In the genomic region with DNA sequence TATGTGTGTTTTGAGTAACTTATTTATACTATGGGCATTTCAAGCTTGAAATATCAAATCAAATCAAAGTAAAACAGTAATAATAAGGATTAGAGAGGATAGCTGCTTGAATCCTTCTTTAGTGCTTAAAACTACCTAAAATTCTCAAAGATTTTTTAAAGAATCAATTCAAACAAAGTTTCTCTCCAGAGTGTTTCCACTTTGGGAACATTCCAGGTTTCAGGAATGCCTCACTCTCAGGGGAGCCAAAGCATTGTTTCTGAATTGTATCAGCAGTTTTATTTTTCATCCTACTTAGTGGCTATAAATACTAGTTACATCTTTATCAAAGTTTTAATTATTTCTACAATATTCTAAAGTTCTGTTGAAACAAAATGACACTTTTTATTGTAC, we compare ENCODE assay signal across 13 cellular contexts. TPM values are rescaled to one million over a fixed set of nuclear protein-coding genes. Genes with fewer than 3 reads are reported as not detected.
A peak's percentile ranks its signal among the peaks of the same experiment; 100 is the strongest.
DNase-seq lines count a peak whose midpoint lies in the region; ATAC-seq and TF ChIP-seq lines count a peak whose summit lies in the region.
"Had no signal": no experiment of that assay in that cellular context is flagged by ENCODE, and none has a peak within 500 bp of the region (broad histone marks: within the 10 kb centered on the region; RNA-seq: fewer than 3 reads in every experiment).

No MANE protein-coding gene starts in this region.

- no peaks in the 10 kb centered on the region for H3K27me3 ChIP-seq in body of pancreas
- H3K27me3 ChIP-seq in left ventricle myocardium inferior (ENCODE audit: low read depth): no peaks in the 10 kb centered on the region
- no peaks in the 10 kb centered on the region for H3K27me3 ChIP-seq in Karpas-422 (ENCODE audit: low read length)

- H3K9me3 ChIP-seq in body of pancreas: no peaks in the 10 kb centered on the region
- H3K9me3 ChIP-seq in left ventricle myocardium inferior (replicated peaks): no peaks in the 10 kb centered on the region
- H3K9me3 ChIP-seq in Karpas-422 (ENCODE audit: low read length): peaks cover 2% of the 10 kb centered on the region; the same call in 1 of the 2 replicates

- peak; percentile 36 for ATAC-seq in body of pancreas
- ATAC-seq: effector memory CD8-positive, alpha-beta T cell; T-cell had no signal

- H3K9ac ChIP-seq in Karpas-422 (ENCODE audit: low read length): no peak overlapping the region

- H4K20me1 ChIP-seq in Karpas-422 (ENCODE audit: insufficient read depth, low read depth, low read length): no peaks in the 10 kb centered on the region

- no peak overlapping the region for H2AFZ ChIP-seq in Karpas-422 (ENCODE audit: low read length)

- peak; percentile 57 for DNase-seq in AG10803 (ENCODE audit: low read depth)
- DNase-seq in body of pancreas: no peak
- no peak for DNase-seq in left ventricle myocardium inferior
- peak; percentile 10 for DNase-seq in retina
- DNase-seq in activated CD8-positive, alpha-beta memory T cell treated with anti-CD3 and anti-CD28 coated beads, Interleukin-2, amount 50 U/mL, for 48 hours: no peak
- no peak for DNase-seq in NCI-H2171 treated with DMSO at 0.1 percent for 48 hours (lab: John Stamatoyannopoulos, UW)
- no peak for DNase-seq in Karpas-422
- no peak for DNase-seq in T-helper 9 cell
- DNase-seq: CD4-positive, alpha-beta T cell; effector memory CD8-positive, alpha-beta T cell; naive B cell; NCI-H2107; T-cell had no signal

- intact Hi-C loops in body of pancreas (cut with DNase I): no loop called here
- intact Hi-C loops in left ventricle myocardium inferior (cut with micrococcal nuclease): no loop called here

- H3K4me2 ChIP-seq in Karpas-422 (ENCODE audit: low read depth, low read length, poor library complexity, severe bottlenecking): no peak overlapping the region

- TF ChIP-seq CTCF in AG10803 (conservative IDR thresholded peaks at IDR 0.05; ENCODE audit: low read length): no peak
- TF ChIP-seq CTCF in body of pancreas (IDR thresholded peaks at IDR 0.05): no peak
- no peak for TF ChIP-seq CTCF in left ventricle myocardium inferior (IDR thresholded peaks at IDR 0.05; ENCODE audit: borderline replicate concordance)

- H3K36me3 ChIP-seq in body of pancreas (replicated peaks in 1 of 2; ENCODE audit: insufficient read depth in 1 of 2, low read depth in 2 of 2) (no peaks in the 10 kb centered on the region), left ventricle myocardium inferior (no peaks in the 10 kb centered on the region), Karpas-422 (ENCODE audit: insufficient read depth, low read length) (no peaks in the 10 kb centered on the region)

- no peak for TF ChIP-seq POLR2A in body of pancreas (IDR thresholded peaks at IDR 0.05)

- H3K4me3 ChIP-seq in AG10803 (ENCODE audit: low read length) (peak overlapping the region; percentile 59), body of pancreas (peak overlapping the region in 1 of 2 donors; percentile 14), left ventricle myocardium inferior (peak overlapping the region; percentile 73), Karpas-422 (ENCODE audit: low read length) (no peak overlapping the region)

- peaks cover 10% of the 10 kb centered on the region for H3K4me1 ChIP-seq in body of pancreas
- peaks cover 58% of the 10 kb centered on the region for H3K4me1 ChIP-seq in left ventricle myocardium inferior
- H3K4me1 ChIP-seq in Karpas-422 (ENCODE audit: low read length): no peaks in the 10 kb centered on the region

- H3K9me2 ChIP-seq in Karpas-422 (replicated peaks; ENCODE audit: insufficient read depth, low read length): 0 out of 2 replicates have a peak, but pooled peaks cover 3% of the 10 kb centered on the region

- H3K27ac ChIP-seq in body of pancreas (peak overlapping the region in 3 of 4 donors; percentile 60 to 82 (median 73)), left ventricle myocardium inferior (replicated peaks) (peak overlapping the region; percentile 85), Karpas-422 (ENCODE audit: low read length) (no peak overlapping the region)

- H3K79me2 ChIP-seq in Karpas-422 (ENCODE audit: low read length): no peaks in the 10 kb centered on the region

RNA-seq across cellular contexts. Expression of gene RASSF9, which starts 0.8 kb away (rescaled TPM):
- 1 to 10 TPM; 1.3 to 4.4 TPM for total RNA-seq in body of pancreas
- 7.3 TPM for total RNA-seq in left ventricle myocardium inferior
- not detected in 2 replicates for total RNA-seq in Karpas-422 (2014; rRNA removed; shearing (Covaris generic); ENCODE audit: low replicate concordance)
- total RNA-seq: CD4-positive, alpha-beta T cell; T-cell had no signal

RNA-seq across cellular contexts. Expression of gene NTS, which starts 38.7 kb away (rescaled TPM):
- 1 to 10 TPM in 1 of 2 donors, not detected in 1; 1.3 TPM for total RNA-seq in body of pancreas
- not detected for total RNA-seq in left ventricle myocardium inferior
- not detected in 2 replicates for total RNA-seq in Karpas-422 (2014; rRNA removed; shearing (Covaris generic); ENCODE audit: low replicate concordance)
- total RNA-seq: CD4-positive, alpha-beta T cell; T-cell had no signal

Comparison
In these comparisons a context has a peak if more than half of its experiments do, and no peak if none do; other contexts are left out.
1. DNase-seq: peak in AG10803 (single experiment) and retina (single experiment); none in body of pancreas (0 of 4), left ventricle myocardium inferior (single experiment), activated CD8-positive, alpha-beta memory T cell treated with anti-CD3 and anti-CD28 coated beads, Interleukin-2, amount 50 U/mL, for 48 hours (single experiment), NCI-H2171 treated with DMSO at 0.1 percent for 48 hours (single experiment), Karpas-422 (single experiment) and T-helper 9 cell (single experiment).